ENCODE assay signal across 16 cellular contexts in the genomic region with DNA sequence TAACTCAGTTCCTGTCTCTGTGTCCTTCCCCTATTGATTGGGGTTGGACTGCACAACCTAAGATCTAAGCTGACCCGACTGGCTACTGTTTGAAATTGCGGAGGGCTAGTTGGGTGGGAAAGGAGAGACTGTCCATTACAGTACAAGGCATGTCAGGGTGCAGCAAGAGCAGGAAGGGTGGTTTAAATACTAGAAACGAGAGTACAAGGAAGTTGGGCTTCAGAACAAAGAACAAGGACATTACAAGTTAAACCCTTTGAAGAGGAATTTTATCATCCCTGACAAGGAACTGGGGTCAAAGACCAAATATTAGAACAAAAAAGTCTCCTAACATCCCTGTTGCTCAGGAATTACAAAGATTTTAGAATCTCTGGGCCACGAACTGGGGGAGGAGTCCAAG.
"Had no signal": no experiment of that assay in that cellular context is flagged by ENCODE, and none has a peak within 500 bp of the region (broad histone marks: within the 10 kb centered on the region; RNA-seq: fewer than 3 reads in every experiment).

No MANE protein-coding gene starts in this region.

- H3K36me3 ChIP-seq: gastroesophageal sphincter, right atrium auricular region had no signal

- H3K27ac Mint-ChIP-seq: brain, type B pancreatic cell, WTC11 had no signal

- FAIRE-seq: kidney had no signal

- ATAC-seq: gastroesophageal sphincter, Right ventricle myocardium inferior, WTC11 had no signal

- H3K9ac ChIP-seq: SK-N-SH had no signal

- H3K4me1 Mint-ChIP-seq: central memory CD8-positive, alpha-beta T cell had no signal

- H3K27me3 Mint-ChIP-seq: central memory CD8-positive, alpha-beta T cell; type B pancreatic cell had no signal

- H3K36me3 Mint-ChIP-seq: type B pancreatic cell had no signal

- H3K27ac ChIP-seq: dorsolateral prefrontal cortex, gastroesophageal sphincter, right atrium auricular region, skin epidermis had no signal

- H3K27me3 ChIP-seq: dorsolateral prefrontal cortex, gastroesophageal sphincter, right atrium auricular region had no signal

- H3K4me3 ChIP-seq: dorsolateral prefrontal cortex, gastroesophageal sphincter, right atrium auricular region, skin epidermis had no signal

- H3K4me2 ChIP-seq: SK-N-SH had no signal

- H3K4me1 ChIP-seq: gastroesophageal sphincter, right atrium auricular region had no signal

- H3K4me3 Mint-ChIP-seq: brain; central memory CD8-positive, alpha-beta T cell; type B pancreatic cell; WTC11 had no signal

- DNase-seq: activated CD4-positive, alpha-beta T cell treated with anti-CD3 and anti-CD28 coated beads, Interleukin-2, amount 50 U/mL, for 1 hour; activated naive CD4-positive, alpha-beta T cell; amniotic stem cell; dorsolateral prefrontal cortex; kidney; posterior cingulate gyrus; SK-N-SH; stimulated activated naive CD4-positive, alpha-beta T cell had no signal

- H3K9me3 ChIP-seq: right atrium auricular region, SK-N-SH had no signal
